2 cellular contexts compared by ENCODE assay signal in genomic region chr5:157800109-157800508, GRCh38.
TF ChIP-seq lines count a peak whose summit lies in the region.

No MANE protein-coding gene starts in this region.

TF ChIP-seq in A549, 52 proteins besides CTCF, POLR2A, EP300 and RAD21:
- TF ChIP-seq EHMT2 (IDR thresholded peaks at IDR 0.05; ENCODE audit: low read depth) (no peak), NFE2L2 (conservative IDR thresholded peaks at IDR 0.05; ENCODE audit: low read length) (no peak), RFX5 (IDR thresholded peaks at IDR 0.05) (no peak), SMC3 (IDR thresholded peaks at IDR 0.05) (no peak), PHF8 (IDR thresholded peaks at IDR 0.05; ENCODE audit: borderline replicate concordance, low read depth) (no peak), ESRRA (IDR thresholded peaks at IDR 0.05; ENCODE audit: borderline replicate concordance, low read length) (no peak)

TF ChIP-seq in GM12878, 131 proteins besides CTCF, POLR2A, EP300 and RAD21:
- TF ChIP-seq CHD1 (IDR thresholded peaks at IDR 0.05; ENCODE audit: low read depth, low read length) (no peak), RELB (IDR thresholded peaks at IDR 0.05; ENCODE audit: low read depth) (no peak), TAF1 (IDR thresholded peaks at IDR 0.05; ENCODE audit: borderline replicate concordance, low read depth, low read length) (no peak), PBX3 (IDR thresholded peaks at IDR 0.05; ENCODE audit: insufficient replicate concordance, low read depth, low read length) (no peak), MYC (IDR thresholded peaks at IDR 0.05; ENCODE audit: insufficient read depth, insufficient read length, insufficient replicate concordance, low read length, severe bottlenecking) (no peak), NFYA (IDR thresholded peaks at IDR 0.05; ENCODE audit: borderline replicate concordance, low read depth, low read length) (no peak), BCL11A (IDR thresholded peaks at IDR 0.05; ENCODE audit: low read depth, low read length) (no peak), TCF3 (IDR thresholded peaks at IDR 0.05; ENCODE audit: borderline replicate concordance, insufficient read depth, low read depth, low read length) (no peak), NRF1 (conservative IDR thresholded peaks at IDR 0.05; ENCODE audit: low read depth, low read length) (no peak), KAT2A (conservative IDR thresholded peaks at IDR 0.05; ENCODE audit: control insufficient read depth, low read depth, low read length) (no peak), ZSCAN29 (IDR thresholded peaks at IDR 0.05) (no peak), IKZF1 (conservative IDR thresholded peaks at IDR 0.05) (no peak), SPI1 (IDR thresholded peaks at IDR 0.05; ENCODE audit: borderline replicate concordance, insufficient read depth, low read depth, low read length) (no peak), TCF7 (IDR thresholded peaks at IDR 0.05; ENCODE audit: borderline replicate concordance) (no peak), HDAC6 (IDR thresholded peaks at IDR 0.05; ENCODE audit: unreplicated experiment) (no peak)
